ENCODE assay signal across 10 cellular contexts in the genomic region with DNA sequence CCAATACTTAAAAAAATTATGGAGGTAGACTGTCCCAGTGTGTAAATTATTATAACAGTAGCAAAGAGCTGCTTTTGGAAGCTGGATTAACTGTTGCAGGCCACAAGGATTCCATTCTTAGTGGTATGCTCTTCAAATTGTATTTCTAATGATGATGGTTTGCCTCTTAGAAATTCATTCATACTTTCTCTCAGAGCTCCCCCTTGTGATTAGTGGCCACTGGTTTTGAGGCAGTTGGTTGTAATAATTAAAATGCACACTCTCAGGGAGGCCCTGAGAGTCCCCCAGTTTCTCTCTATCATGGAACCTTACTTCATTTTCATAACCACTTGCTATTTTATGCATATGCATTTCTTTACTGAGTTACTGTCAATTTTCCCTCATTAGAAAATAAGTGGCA. TPM values are rescaled to one million over a fixed set of nuclear protein-coding genes. Genes with fewer than 3 reads are reported as not detected.
DNase-seq lines count a peak whose midpoint lies in the region; ATAC-seq and TF ChIP-seq lines count a peak whose summit lies in the region.
"Had no signal": no experiment of that assay in that cellular context is flagged by ENCODE, and none has a peak within 500 bp of the region (broad histone marks: within the 10 kb centered on the region; RNA-seq: fewer than 3 reads in every experiment).

No MANE protein-coding gene starts in this region.

- no peaks in the 10 kb centered on the region for H3K36me3 ChIP-seq in PC-3 (ENCODE audit: low read depth, low read length)

- CTCF ChIA-PET in PC-3 (lab: Charles Lee), result interaction anchor here (0.7 to 1.5 kb wide), 3 partner anchors 9 to 184 kb away, joined by 3 to 14 read pairs (median 3); no protein-coding TSS in a partner anchor

- no peaks in the 10 kb centered on the region for H3K9me2 ChIP-seq in PC-3 (replicated peaks; ENCODE audit: low read length)

- ATAC-seq in GM19397 (IDR thresholded peaks at IDR 0.05; ENCODE audit: unreplicated experiment) (peak; percentile 64), HG03342 (IDR thresholded peaks at IDR 0.05; ENCODE audit: unreplicated experiment) (peak; percentile 70), PC-3 (peak; percentile 79), omental fat pad (ENCODE audit: low FRiP score) (no peak)
- ATAC-seq: mucosa of descending colon had no signal

- no peak overlapping the region for H3K27ac ChIP-seq in PC-3 (ENCODE audit: low read length)
- H3K27ac ChIP-seq: SK-N-MC had no signal

- POLR2A ChIA-PET in PC-3 (lab: Charles Lee; ENCODE audit: unreplicated experiment), result interaction anchor here (0.7 kb wide), 1 partner anchor 20 kb away, joined by 3 read pairs; no protein-coding TSS in a partner anchor

- BruUV-seq in PC-3 (replicated peaks; lab: Mats Ljungman, UMichigan), result no TSS peak

- TF ChIP-seq CTCF in PC-3 (conservative IDR thresholded peaks at IDR 0.05; ENCODE audit: low read depth, low read length) (peak; percentile 75), omental fat pad (IDR thresholded peaks at IDR 0.05) (no peak)

- peaks cover 7% of the 10 kb centered on the region; the same call in 1 of the 2 replicates for H3K4me1 ChIP-seq in PC-3 (ENCODE audit: insufficient read depth, low read length)

- H3K4me2 ChIP-seq in PC-3 (ENCODE audit: low read length), result no peak overlapping the region

- intact Hi-C loops in PC-3 (cut with micrococcal nuclease), result loop anchor here (1.0 to 5.0 kb wide), 2 partner anchors 133 to 163 kb away; no protein-coding TSS in a partner anchor

- H3K9me3 ChIP-seq in PC-3 (ENCODE audit: low read length), result no peaks in the 10 kb centered on the region
- H3K9me3 ChIP-seq: mucosa of descending colon had no signal

- no peaks in the 10 kb centered on the region for H3K79me2 ChIP-seq in PC-3 (ENCODE audit: low read length)

- DNase-seq in DMS53 (lab: John Stamatoyannopoulos, UW) (peak; percentile 51), PC-3 (peak; percentile 52), iris pigment epithelial cell (ENCODE audit: low read depth) (peak; percentile 36), cerebellar nuclear complex (lab: John Stamatoyannopoulos, UW) (no peak), omental fat pad (ENCODE audit: low spot score) (no peak)
- no peak for DNase-seq in activated effector memory CD4-positive, alpha-beta T cell treated with Interleukin-2 at 50 U/mL for 16 hours

- H3F3A ChIP-seq in PC-3 (ENCODE audit: low read length, unreplicated experiment), result no peaks in the 10 kb centered on the region

- no peaks in the 10 kb centered on the region for H4K20me1 ChIP-seq in PC-3 (ENCODE audit: low read length)

- no peak overlapping the region for H2AFZ ChIP-seq in PC-3 (ENCODE audit: low read length)

- no peaks in the 10 kb centered on the region for H3K27me3 ChIP-seq in PC-3 (ENCODE audit: low read length)

- no peak overlapping the region for H3K4me3 ChIP-seq in PC-3 (ENCODE audit: low read length)
- H3K4me3 ChIP-seq: mucosa of descending colon, SK-N-MC had no signal

- H3K9ac ChIP-seq in PC-3 (ENCODE audit: low read length), result no peak overlapping the region

RNA-seq across cellular contexts. Expression of gene LY75, which starts 35.4 kb away (rescaled TPM):
- not detected in 2 replicates for total RNA-seq in PC-3 (2014; rRNA removed)
- total RNA-seq in omental fat pad, result 1 to 10 TPM; 1.6 to 9.4 (median 4.0) TPM

Comparison
In these comparisons a context has a peak if more than half of its experiments do, and no peak if none do; other contexts are left out.
1. DNase-seq: peak in DMS53 (single experiment), PC-3 (single experiment) and iris pigment epithelial cell (single experiment); none in activated effector memory CD4-positive, alpha-beta T cell treated with Interleukin-2 at 50 U/mL for 16 hours (single experiment), cerebellar nuclear complex (0 of 2) and omental fat pad (single experiment).